1 cellular context compared by ENCODE assay signal in genomic region chr15:48643776-48644497, GRCh38.
TF ChIP-seq lines count a peak whose summit lies in the region.

No MANE protein-coding gene starts in this region.

TF ChIP-seq in IMR-90, 13 proteins besides CTCF, POLR2A, EP300 and RAD21 (continued from another document):
- no peak for TF ChIP-seq FOS (IDR thresholded peaks at IDR 0.05; ENCODE audit: low read depth, low read length)
- TF ChIP-seq USF2 (IDR thresholded peaks at IDR 0.05; ENCODE audit: low read depth, low read length) = no peak
- no peak for TF ChIP-seq MXI1 (IDR thresholded peaks at IDR 0.05; ENCODE audit: borderline replicate concordance, low read depth, low read length)
- TF ChIP-seq MAZ (IDR thresholded peaks at IDR 0.05; ENCODE audit: borderline replicate concordance, low read depth, low read length) = no peak
- TF ChIP-seq MAFK (IDR thresholded peaks at IDR 0.05; ENCODE audit: low read depth, low read length) = no peak
- TF ChIP-seq SMC3 (IDR thresholded peaks at IDR 0.05; ENCODE audit: low read depth, low read length) = no peak
